8 cellular contexts compared by ENCODE assay signal in the genomic region with DNA sequence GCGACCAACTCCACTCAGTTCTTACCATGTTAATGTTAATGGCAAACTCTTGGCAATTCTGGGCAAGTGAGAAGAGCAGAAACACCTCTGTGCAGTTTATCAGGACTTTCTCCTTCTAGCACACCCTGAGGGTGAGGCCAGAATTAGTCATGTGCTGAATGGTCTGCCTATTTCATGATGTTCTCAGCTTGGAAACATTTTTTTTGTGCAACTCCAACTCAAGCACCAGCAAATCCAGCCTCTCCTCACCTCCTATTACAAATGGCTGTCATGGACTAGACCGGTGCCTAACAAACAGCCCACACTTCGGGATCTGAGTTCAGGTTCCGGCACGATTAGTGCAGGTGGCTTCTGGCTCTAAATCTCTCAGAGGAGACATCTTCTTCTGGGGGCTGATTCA.
DNase-seq lines count a peak whose midpoint lies in the region; ATAC-seq and TF ChIP-seq lines count a peak whose summit lies in the region.

No MANE protein-coding gene starts in this region.

- POLR2A ChIA-PET in CD8-positive, alpha-beta T cell (lab: Charles Lee): no interaction called here

- H3K27ac Mint-ChIP-seq in T-helper 17 cell: peak overlapping the region; percentile 43
- H3K27ac Mint-ChIP-seq in CD8-positive, alpha-beta T cell: no peak overlapping the region

- peak overlapping the region; percentile 81 to 84 for H3K27ac ChIP-seq in prostate gland
- H3K27ac ChIP-seq in CD8-positive, alpha-beta T cell (ENCODE audit: low read depth, low read length): no peak overlapping the region

- no peaks in the 10 kb centered on the region for H3K36me3 ChIP-seq in prostate gland
- no peaks in the 10 kb centered on the region for H3K36me3 ChIP-seq in CD8-positive, alpha-beta T cell (ENCODE audit: insufficient read depth, low read length)

- intact Hi-C loops in prostate gland (cut with DNase I): loop anchor here (5.0 kb wide), 2 partner anchors 245 to 300 kb away; partner anchors contain the start of gene ZFP36L1
- intact Hi-C loops in CD8-positive, alpha-beta T cell (cut with DNase I, micrococcal nuclease): no loop called here

- TF ChIP-seq POLR2A in prostate gland (IDR thresholded peaks at IDR 0.05): no peak

- peaks cover 39% of the 10 kb centered on the region for H3K4me1 ChIP-seq in prostate gland (replicated peaks)
- H3K4me1 ChIP-seq in CD8-positive, alpha-beta T cell (ENCODE audit: insufficient read depth, low read length): no peaks in the 10 kb centered on the region

- peaks cover 8% of the 10 kb centered on the region for H3K4me1 Mint-ChIP-seq in T-helper 17 cell
- peaks cover 6% of the 10 kb centered on the region for H3K4me1 Mint-ChIP-seq in CD8-positive, alpha-beta T cell (ENCODE audit: low read depth)

- H3K27me3 Mint-ChIP-seq in T-helper 17 cell: no peaks in the 10 kb centered on the region
- H3K27me3 Mint-ChIP-seq in CD8-positive, alpha-beta T cell (ENCODE audit: low read depth): no peaks in the 10 kb centered on the region

- H3K4me3 ChIP-seq in prostate gland: no peak overlapping the region
- no peak overlapping the region for H3K4me3 ChIP-seq in CD8-positive, alpha-beta T cell (ENCODE audit: low read depth, low read length)

- ATAC-seq in T-helper 17 cell: no peak
- ATAC-seq in CD8-positive, alpha-beta T cell: no peak
- ATAC-seq in HG02759 (IDR thresholded peaks at IDR 0.05; ENCODE audit: unreplicated experiment): no peak

- H3K36me3 Mint-ChIP-seq in T-helper 17 cell (ENCODE audit: low read depth): peaks cover 3% of the 10 kb centered on the region
- no peaks in the 10 kb centered on the region for H3K36me3 Mint-ChIP-seq in CD8-positive, alpha-beta T cell

- WGBS in prostate gland: 94% methylated on average over 5 of the region's 5 CpGs

- H3K4me3 Mint-ChIP-seq in T-helper 17 cell: no peak overlapping the region
- H3K4me3 Mint-ChIP-seq in CD8-positive, alpha-beta T cell: no peak overlapping the region

- no peaks in the 10 kb centered on the region for H3K27me3 ChIP-seq in prostate gland (replicated peaks; ENCODE audit: insufficient read depth)
- H3K27me3 ChIP-seq in CD8-positive, alpha-beta T cell (ENCODE audit: insufficient read depth, low read length): no peaks in the 10 kb centered on the region

- peak; percentile 39 for DNase-seq in AG08396 (ENCODE audit: low spot score)
- no peak for DNase-seq in T-helper 17 cell
- peak; percentile 72 for DNase-seq in fibroblast of the conjunctiva (ENCODE audit: low read depth)
- no peak for DNase-seq in prostate gland (ENCODE audit: low spot score)
- DNase-seq in CD8-positive, alpha-beta T cell: no peak
- no peak for DNase-seq in ureter (ENCODE audit: low spot score)
- no peak for DNase-seq in Kasumi-1 (lab: John Stamatoyannopoulos, UW)

- TF ChIP-seq CTCF in prostate gland (IDR thresholded peaks at IDR 0.05): no peak
- TF ChIP-seq CTCF in CD8-positive, alpha-beta T cell (IDR thresholded peaks at IDR 0.05): no peak

- CTCF ChIA-PET in CD8-positive, alpha-beta T cell (lab: Charles Lee): no interaction called here

- no peaks in the 10 kb centered on the region for H3K9me3 Mint-ChIP-seq in CD8-positive, alpha-beta T cell

- no peaks in the 10 kb centered on the region for H3K9me3 ChIP-seq in T-helper 17 cell (ENCODE audit: control insufficient read depth, low read length, poor library complexity, severe bottlenecking)
- no peaks in the 10 kb centered on the region for H3K9me3 ChIP-seq in prostate gland
- no peaks in the 10 kb centered on the region for H3K9me3 ChIP-seq in CD8-positive, alpha-beta T cell (ENCODE audit: low read length)

Comparison
In these comparisons a context has a peak if more than half of its experiments do, and no peak if none do; other contexts are left out.
1. DNase-seq: peak in AG08396 (single experiment) and fibroblast of the conjunctiva (single experiment); none in T-helper 17 cell (0 of 3), prostate gland (single experiment), CD8-positive, alpha-beta T cell (0 of 7), ureter (single experiment) and Kasumi-1 (0 of 2).